Comparison of ENCODE assay signal across 11 cellular contexts in the genomic region with DNA sequence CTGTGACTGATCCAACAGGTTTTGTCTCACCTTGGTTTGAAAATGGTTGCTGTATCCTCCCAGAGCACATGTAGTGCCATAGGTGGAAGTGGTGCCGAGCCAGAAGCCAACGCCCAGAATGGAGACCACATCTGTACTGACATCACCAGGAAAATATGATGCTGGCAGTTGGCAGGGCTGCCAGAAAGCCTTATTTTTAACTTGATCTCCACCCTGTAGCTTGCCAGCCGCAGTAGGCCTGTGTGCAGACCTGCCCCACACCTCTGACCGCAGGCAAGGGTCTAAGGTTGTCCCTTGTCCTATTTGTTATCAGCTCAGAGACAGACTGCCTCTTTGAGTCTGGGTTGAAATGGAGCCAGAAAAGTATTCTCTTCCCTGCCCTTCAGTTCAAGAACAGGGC.
A peak's percentile ranks its signal among the peaks of the same experiment; 100 is the strongest.
DNase-seq lines count a peak whose midpoint lies in the region; ATAC-seq, FAIRE-seq and TF ChIP-seq lines count a peak whose summit lies in the region.
"Had no signal": no experiment of that assay in that cellular context is flagged by ENCODE, and none has a peak within 500 bp of the region (broad histone marks: within the 10 kb centered on the region; RNA-seq: fewer than 3 reads in every experiment).

No MANE protein-coding gene starts in this region.

- TF ChIP-seq CTCF in kidney (IDR thresholded peaks at IDR 0.05; ENCODE audit: borderline replicate concordance, extremely low read depth, insufficient read depth): no peak

- H3K4me1 Mint-ChIP-seq in activated naive CD8-positive, alpha-beta T cell treated with anti-CD3 and anti-CD28 coated beads, Interleukin-2, amount 10 ng/mL, durations not matched to agents 7 days and 5 days: peaks cover 90% of the 10 kb centered on the region

- H3K27me3 Mint-ChIP-seq in activated naive CD8-positive, alpha-beta T cell treated with anti-CD3 and anti-CD28 coated beads, Interleukin-2, amount 10 ng/mL, durations not matched to agents 7 days and 5 days: no peaks in the 10 kb centered on the region

- H3K27ac Mint-ChIP-seq in activated naive CD8-positive, alpha-beta T cell treated with anti-CD3 and anti-CD28 coated beads, Interleukin-2, amount 10 ng/mL, durations not matched to agents 7 days and 5 days: peak overlapping the region; percentile 55

- peaks cover 82 to 88% of the 10 kb centered on the region in 2 donors for H3K4me1 ChIP-seq in kidney (ENCODE audit: control insufficient read depth in 1 of 2, insufficient read depth in 1 of 2, low read depth in 1 of 2, low read length in 2 of 2)
- H3K4me1 ChIP-seq in stomach smooth muscle (ENCODE audit: control insufficient read depth, insufficient read depth, low read length): peaks cover 86% of the 10 kb centered on the region

- H3K9me3 ChIP-seq in kidney (ENCODE audit: control insufficient read depth in 1 of 2, low read length in 2 of 2) (no peaks in the 10 kb centered on the region), stomach smooth muscle (ENCODE audit: control insufficient read depth in 2 of 2, low read length in 2 of 2) (no peaks in the 10 kb centered on the region)

- POLR2A ChIA-PET in activated naive CD8-positive, alpha-beta T cell treated with anti-CD3 and anti-CD28 coated beads, Interleukin-2, amount 10 ng/mL, durations not matched to agents 7 days and 5 days (lab: Charles Lee): interaction anchor here (0.6 to 7.1 kb wide), 5 partner anchors 19 to 912 kb away, joined by 3 to 61 read pairs (median 4); no protein-coding TSS in a partner anchor

- TF ChIP-seq EP300 in Ishikawa (IDR thresholded peaks at IDR 0.05; ENCODE audit: borderline replicate concordance): no peak

- TF ChIP-seq RAD21 in Ishikawa (IDR thresholded peaks at IDR 0.05; ENCODE audit: low read depth): no peak

- peak overlapping the region; percentile 11 for H3K4me3 Mint-ChIP-seq in activated naive CD8-positive, alpha-beta T cell treated with anti-CD3 and anti-CD28 coated beads, Interleukin-2, amount 10 ng/mL, durations not matched to agents 7 days and 5 days

- peaks cover 38% of the 10 kb centered on the region for H3K36me3 Mint-ChIP-seq in activated naive CD8-positive, alpha-beta T cell treated with anti-CD3 and anti-CD28 coated beads, Interleukin-2, amount 10 ng/mL, durations not matched to agents 7 days and 5 days

- peaks cover 2 to 8% of the 10 kb centered on the region in 2 donors for H3K36me3 ChIP-seq in kidney (ENCODE audit: control insufficient read depth in 1 of 2, insufficient read depth in 2 of 2, low read length in 2 of 2)
- H3K36me3 ChIP-seq in stomach smooth muscle (ENCODE audit: control insufficient read depth in 2 of 2, insufficient read depth in 2 of 2, low read length in 2 of 2): peaks cover 0 to 8% of the 10 kb centered on the region in 2 donors

- H3K27me3 ChIP-seq in stomach smooth muscle (ENCODE audit: control insufficient read depth in 1 of 2, insufficient read depth in 2 of 2, low read length in 2 of 2): no peaks in the 10 kb centered on the region

- H3K27ac ChIP-seq in kidney (ENCODE audit: low read depth in 2 of 2, low read length in 2 of 2) (peak overlapping the region; percentile 59 to 87), stomach smooth muscle (ENCODE audit: low read length) (peak overlapping the region; percentile 37)

- ATAC-seq in activated naive CD8-positive, alpha-beta T cell treated with anti-CD3 and anti-CD28 coated beads, Interleukin-2, amount 10 ng/mL, durations not matched to agents 7 days and 5 days (ENCODE audit: low read depth): no peak
- no peak for ATAC-seq in GM19351 (IDR thresholded peaks at IDR 0.05; ENCODE audit: unreplicated experiment)

- H3K9ac ChIP-seq in kidney (ENCODE audit: low read length in 2 of 2) (peak overlapping the region in 1 of 2 donors; percentile 33), stomach smooth muscle (ENCODE audit: low read length in 2 of 2) (peak overlapping the region in 1 of 2 donors; percentile 29)

- no peak for DNase-seq in activated naive CD8-positive, alpha-beta T cell treated with anti-CD3 and anti-CD28 coated beads, Interleukin-2, amount 10 ng/mL, durations not matched to agents 7 days and 5 days
- DNase-seq in kidney (peak; percentile 82), NCI-H345 treated with DMSO at 0.1 percent for 48 hours (lab: John Stamatoyannopoulos, UW; ENCODE audit: unreplicated experiment) (no peak), MV-4-11 (lab: John Stamatoyannopoulos, UW) (no peak), epidermal melanocyte (ENCODE audit: insufficient read length, low spot score) (no peak)
- DNase-seq: foreskin melanocyte; NCI-H524 treated with DMSO at 0.1 percent for 48 hours; stimulated activated CD4-positive, alpha-beta T cell treated with anti-CD3 and anti-CD28 coated beads, Interleukin-4, amount 100 ng/mL, for 1 hour had no signal

- H3K4me3 ChIP-seq in kidney (ENCODE audit: low read length in 2 of 2): peak overlapping the region in 1 of 2 donors; percentile 7
- H3K4me3 ChIP-seq in stomach smooth muscle (ENCODE audit: low read length in 2 of 2): peak overlapping the region in 1 of 2 donors; percentile 15

- no peak for FAIRE-seq in kidney (lab: Jason Lieb, UNC)

- intact Hi-C loops in kidney (cut with DNase I): no loop called here

- no peaks in the 10 kb centered on the region for H3K9me3 Mint-ChIP-seq in activated naive CD8-positive, alpha-beta T cell treated with anti-CD3 and anti-CD28 coated beads, Interleukin-2, amount 10 ng/mL, durations not matched to agents 7 days and 5 days

TF ChIP-seq in Ishikawa, 13 proteins besides CTCF, POLR2A, EP300 and RAD21:
- TF ChIP-seq REST (IDR thresholded peaks at IDR 0.05; ENCODE audit: low read depth) (no peak), NFIC (IDR thresholded peaks at IDR 0.05) (0 out of 2 replicates have a peak, but pooled peaks have one; percentile 29), TCF12 (IDR thresholded peaks at IDR 0.05; ENCODE audit: low read depth) (no peak), YY1 (IDR thresholded peaks at IDR 0.05; ENCODE audit: low read depth) (no peak)
